24 cellular contexts compared by ENCODE assay signal in the genomic region with DNA sequence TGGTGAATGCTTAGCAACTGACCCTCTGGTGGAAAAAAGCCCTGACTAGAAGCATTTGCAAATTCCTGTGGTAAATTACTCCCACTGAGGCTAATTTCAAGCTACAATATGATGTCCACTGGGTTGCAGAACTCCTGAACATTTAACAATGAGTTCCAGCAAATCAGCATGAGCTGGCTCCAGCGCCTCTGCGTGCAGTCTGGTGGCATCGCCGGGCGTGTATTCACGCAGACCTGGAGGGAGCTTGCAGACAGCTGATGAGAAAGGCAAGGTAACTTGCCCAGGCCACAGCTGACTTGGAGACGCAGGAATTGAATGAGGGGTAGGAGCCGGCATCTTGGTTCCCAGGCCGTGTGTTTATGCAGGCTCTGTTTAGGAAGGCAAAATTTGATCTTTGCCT. TPM values are rescaled to one million over a fixed set of nuclear protein-coding genes. Genes with fewer than 3 reads are reported as not detected.
"Had no signal": no experiment of that assay in that cellular context is flagged by ENCODE, and none has a peak within 500 bp of the region (broad histone marks: within the 10 kb centered on the region; RNA-seq: fewer than 3 reads in every experiment).

No MANE protein-coding gene starts in this region.

- ATAC-seq: effector memory CD8-positive, alpha-beta T cell; esophagus mucosa; foreskin keratinocyte; gastroesophageal sphincter; heart left ventricle; left cardiac atrium; left lung; left ventricle myocardium superior; lower lobe of right lung; mucosa of descending colon had no signal

- H3K4me1 ChIP-seq: foreskin keratinocyte, left lung, lower lobe of right lung had no signal

- H3K4me3 Mint-ChIP-seq: effector memory CD8-positive, alpha-beta T cell; endodermal cell; mesothelial cell of epicardium had no signal

- H3K4me1 Mint-ChIP-seq: endodermal cell had no signal

- H3K4me3 ChIP-seq: coronary artery, dorsolateral prefrontal cortex, gastroesophageal sphincter, heart left ventricle, hepatocyte, left lung, lower lobe of right lung, mucosa of descending colon had no signal

- H3K27ac ChIP-seq: coronary artery, dorsolateral prefrontal cortex, epithelial cell of prostate, foreskin keratinocyte, gastroesophageal sphincter, heart left ventricle, hepatocyte, left lung, lower lobe of right lung had no signal

- H3K36me3 ChIP-seq: gastroesophageal sphincter, heart left ventricle, left lung, lower lobe of right lung had no signal

- DNase-seq: dermis blood vessel endothelial cell; dorsolateral prefrontal cortex; effector CD8-positive, alpha-beta T cell; effector memory CD8-positive, alpha-beta T cell; endodermal cell; erythroblast; heart left ventricle; hypothalamus; left cardiac atrium; left ventricle myocardium superior; lower lobe of right lung; mesenchymal stem cell; mucosa of descending colon had no signal

- H3K9me3 ChIP-seq: gastroesophageal sphincter, heart left ventricle, left lung, lower lobe of right lung, mucosa of descending colon had no signal

- H3K27ac Mint-ChIP-seq: effector memory CD8-positive, alpha-beta T cell; endodermal cell; mesothelial cell of epicardium had no signal

- H3K36me3 Mint-ChIP-seq: mesothelial cell of epicardium had no signal

- H3K9me3 Mint-ChIP-seq: effector memory CD8-positive, alpha-beta T cell; endodermal cell; mesothelial cell of epicardium had no signal

RNA-seq across cellular contexts. Expression of a gene that starts 45.1 kb away (rescaled TPM):
- total RNA-seq: endodermal cell, esophagus mucosa, fibroblast of lung, fibroblast of villous mesenchyme, foreskin keratinocyte, left cardiac atrium, left ventricle myocardium superior, lower lobe of right lung, lung microvascular endothelial cell, mesothelial cell of epicardium had no signal
